In genomic region chr13:93108111-93108581, GRCh38 we compare ENCODE assay signal across 19 cellular contexts.
DNase-seq lines count a peak whose midpoint lies in the region; ATAC-seq, FAIRE-seq and TF ChIP-seq lines count a peak whose summit lies in the region.
"Had no signal": no experiment of that assay in that cellular context is flagged by ENCODE, and none has a peak within 500 bp of the region (broad histone marks: within the 10 kb centered on the region; RNA-seq: fewer than 3 reads in every experiment).

No MANE protein-coding gene starts in this region.

- H3K27me3 ChIP-seq in foreskin keratinocyte: no peaks in the 10 kb centered on the region

- no peak overlapping the region for H3K4me3 ChIP-seq in fibroblast of pulmonary artery (replicated peaks; ENCODE audit: low read depth, low read length)
- H3K4me3 ChIP-seq: GM23338, SJSA1 had no signal

- no peak overlapping the region for H3K27ac ChIP-seq in foreskin keratinocyte
- H3K27ac ChIP-seq: 22Rv1, RWPE1, SJSA1 had no signal

- no peak for FAIRE-seq in GM19239 (lab: Jason Lieb, UNC)
- FAIRE-seq: G401.6, GM12892 had no signal

- no peak for TF ChIP-seq CTCF in fibroblast of pulmonary artery (IDR thresholded peaks at IDR 0.05; ENCODE audit: low read length, missing control alignments)
- TF ChIP-seq CTCF in foreskin keratinocyte (conservative IDR thresholded peaks at IDR 0.05): no peak

- ATAC-seq in foreskin keratinocyte: no peak
- ATAC-seq: GM23338 had no signal

- DNase-seq in DMS 273 (lab: John Stamatoyannopoulos, UW; ENCODE audit: unreplicated experiment): peak; percentile 28
- no peak for DNase-seq in DMS 273 treated with DMSO at 0.1 percent for 48 hours (lab: John Stamatoyannopoulos, UW)
- DNase-seq in fibroblast of pulmonary artery (ENCODE audit: low read depth): peak; percentile 17
- DNase-seq in activated CD4-positive, alpha-beta T cell treated with anti-CD3 and anti-CD28 coated beads for 4 hours: no peak
- no peak for DNase-seq in foreskin keratinocyte
- DNase-seq in activated CD4-positive, CD25-positive, alpha-beta regulatory T cell (lab: John Stamatoyannopoulos, UW): no peak
- DNase-seq in GM19239 (ENCODE audit: insufficient read length, low spot score): no peak
- DNase-seq: Caco-2, DMS79, NCI-H1048, NCI-H187, NCI-H510A had no signal

- H3K4me1 ChIP-seq in foreskin keratinocyte: no peaks in the 10 kb centered on the region
- H3K4me1 ChIP-seq: Caco-2, SJSA1 had no signal

TF ChIP-seq in PFSK-1, 5 proteins besides CTCF, POLR2A, EP300 and RAD21:
- TF ChIP-seq, protein P1, sequence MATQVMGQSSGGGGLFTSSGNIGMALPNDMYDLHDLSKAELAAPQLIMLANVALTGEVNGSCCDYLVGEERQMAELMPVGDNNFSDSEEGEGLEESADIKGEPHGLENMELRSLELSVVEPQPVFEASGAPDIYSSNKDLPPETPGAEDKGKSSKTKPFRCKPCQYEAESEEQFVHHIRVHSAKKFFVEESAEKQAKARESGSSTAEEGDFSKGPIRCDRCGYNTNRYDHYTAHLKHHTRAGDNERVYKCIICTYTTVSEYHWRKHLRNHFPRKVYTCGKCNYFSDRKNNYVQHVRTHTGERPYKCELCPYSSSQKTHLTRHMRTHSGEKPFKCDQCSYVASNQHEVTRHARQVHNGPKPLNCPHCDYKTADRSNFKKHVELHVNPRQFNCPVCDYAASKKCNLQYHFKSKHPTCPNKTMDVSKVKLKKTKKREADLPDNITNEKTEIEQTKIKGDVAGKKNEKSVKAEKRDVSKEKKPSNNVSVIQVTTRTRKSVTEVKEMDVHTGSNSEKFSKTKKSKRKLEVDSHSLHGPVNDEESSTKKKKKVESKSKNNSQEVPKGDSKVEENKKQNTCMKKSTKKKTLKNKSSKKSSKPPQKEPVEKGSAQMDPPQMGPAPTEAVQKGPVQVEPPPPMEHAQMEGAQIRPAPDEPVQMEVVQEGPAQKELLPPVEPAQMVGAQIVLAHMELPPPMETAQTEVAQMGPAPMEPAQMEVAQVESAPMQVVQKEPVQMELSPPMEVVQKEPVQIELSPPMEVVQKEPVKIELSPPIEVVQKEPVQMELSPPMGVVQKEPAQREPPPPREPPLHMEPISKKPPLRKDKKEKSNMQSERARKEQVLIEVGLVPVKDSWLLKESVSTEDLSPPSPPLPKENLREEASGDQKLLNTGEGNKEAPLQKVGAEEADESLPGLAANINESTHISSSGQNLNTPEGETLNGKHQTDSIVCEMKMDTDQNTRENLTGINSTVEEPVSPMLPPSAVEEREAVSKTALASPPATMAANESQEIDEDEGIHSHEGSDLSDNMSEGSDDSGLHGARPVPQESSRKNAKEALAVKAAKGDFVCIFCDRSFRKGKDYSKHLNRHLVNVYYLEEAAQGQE (IDR thresholded peaks at IDR 0.05; ENCODE audit: insufficient read depth in 1 of 2, low read depth in 2 of 2, low read length in 2 of 2): no peak
- TF ChIP-seq FOXP2 (optimal IDR thresholded peaks at IDR 0.05; ENCODE audit: borderline replicate concordance, extremely low read depth, extremely low read length, insufficient read depth) (no peak), TAF1 (IDR thresholded peaks at IDR 0.05; ENCODE audit: borderline replicate concordance, insufficient read depth, low read length) (peak; percentile 24; the same call in 1 of the 2 replicates), POLR2AphosphoS5 (IDR thresholded peaks at IDR 0.05; ENCODE audit: low read depth, low read length) (peak; percentile 25; the same call in 1 of the 2 replicates), SIN3A (IDR thresholded peaks at IDR 0.05; ENCODE audit: borderline replicate concordance, insufficient read depth, low read length) (peak; percentile 32; the same call in 1 of the 2 replicates)

Comparison
In these comparisons a context has a peak if more than half of its experiments do, and no peak if none do; other contexts are left out.
1. DNase-seq: peak in DMS 273 (single experiment) and fibroblast of pulmonary artery (single experiment); none in DMS 273 treated with DMSO at 0.1 percent for 48 hours (single experiment), activated CD4-positive, alpha-beta T cell treated with anti-CD3 and anti-CD28 coated beads for 4 hours (0 of 2), foreskin keratinocyte (0 of 2), activated CD4-positive, CD25-positive, alpha-beta regulatory T cell (0 of 4) and GM19239 (single experiment).